Comparison of ENCODE assay signal across 24 cellular contexts in genomic region chr5:180990889-180991257, GRCh38. TPM values are rescaled to one million over a fixed set of nuclear protein-coding genes. Genes with fewer than 3 reads are reported as not detected.
A peak's percentile ranks its signal among the peaks of the same experiment; 100 is the strongest.
DNase-seq lines count a peak whose midpoint lies in the region; ATAC-seq and TF ChIP-seq lines count a peak whose summit lies in the region.
"Had no signal": no experiment of that assay in that cellular context is flagged by ENCODE, and none has a peak within 500 bp of the region (broad histone marks: within the 10 kb centered on the region; RNA-seq: fewer than 3 reads in every experiment).

No MANE protein-coding gene starts in this region.

- H3K4me3 ChIP-seq in OCI-LY7 (ENCODE audit: low read depth, low read length, poor library complexity, severe bottlenecking), result no peak overlapping the region
- H3K4me3 ChIP-seq in mucosa of descending colon, result no peak overlapping the region
- H3K4me3 ChIP-seq in dorsolateral prefrontal cortex, result no peak overlapping the region
- H3K4me3 ChIP-seq: A549, BLaER1, PC-9 had no signal

- H3K36me3 Mint-ChIP-seq in stimulated activated memory B cell treated with anti-CD40 and anti-IgM and Interleukin-4, amounts not matched to agents 10 μg/mL and 1 μg/mL and 100 μg/mL, for 72 hours, result no peaks in the 10 kb centered on the region
- H3K36me3 Mint-ChIP-seq in stimulated activated naive B cell treated with anti-CD40 and anti-IgM and Interleukin-4, amounts not matched to agents 10 μg/mL and 1 μg/mL and 100 μg/mL, for 72 hours, result peaks cover 0 to 7% of the 10 kb centered on the region in 2 donors

- H3K4me1 Mint-ChIP-seq in stimulated activated memory B cell treated with anti-CD40 and anti-IgM and Interleukin-4, amounts not matched to agents 10 μg/mL and 1 μg/mL and 100 μg/mL, for 72 hours, result no peaks in the 10 kb centered on the region
- H3K4me1 Mint-ChIP-seq in stimulated activated naive B cell treated with anti-CD40 and anti-IgM and Interleukin-4, amounts not matched to agents 10 μg/mL and 1 μg/mL and 100 μg/mL, for 72 hours, result no peaks in the 10 kb centered on the region
- H3K4me1 Mint-ChIP-seq: CD4-positive, alpha-beta memory T cell had no signal

- no peak overlapping the region for H3K4me3 Mint-ChIP-seq in stimulated activated memory B cell treated with anti-CD40 and anti-IgM and Interleukin-4, amounts not matched to agents 10 μg/mL and 1 μg/mL and 100 μg/mL, for 72 hours
- no peak overlapping the region for H3K4me3 Mint-ChIP-seq in stimulated activated naive B cell treated with anti-CD40 and anti-IgM and Interleukin-4, amounts not matched to agents 10 μg/mL and 1 μg/mL and 100 μg/mL, for 72 hours
- H3K4me3 Mint-ChIP-seq: CD4-positive, alpha-beta memory T cell had no signal

- H3K27ac ChIP-seq in OCI-LY7 (ENCODE audit: low read depth, low read length, poor library complexity, severe bottlenecking), result no peak overlapping the region
- no peak overlapping the region for H3K27ac ChIP-seq in dorsolateral prefrontal cortex
- H3K27ac ChIP-seq: A549, BLaER1, PC-9 had no signal

- peaks cover 0 to 31% (median 0%) of the 10 kb centered on the region in 45 donors for H3K27me3 ChIP-seq in dorsolateral prefrontal cortex
- H3K27me3 ChIP-seq: BLaER1 had no signal

- no peaks in the 10 kb centered on the region for H3K27me3 Mint-ChIP-seq in stimulated activated memory B cell treated with anti-CD40 and anti-IgM and Interleukin-4, amounts not matched to agents 10 μg/mL and 1 μg/mL and 100 μg/mL, for 72 hours
- peaks cover 20 to 21% of the 10 kb centered on the region in 2 donors for H3K27me3 Mint-ChIP-seq in stimulated activated naive B cell treated with anti-CD40 and anti-IgM and Interleukin-4, amounts not matched to agents 10 μg/mL and 1 μg/mL and 100 μg/mL, for 72 hours

- H3K9me3 Mint-ChIP-seq in stimulated activated memory B cell treated with anti-CD40 and anti-IgM and Interleukin-4, amounts not matched to agents 10 μg/mL and 1 μg/mL and 100 μg/mL, for 72 hours, result peaks cover 5% of the 10 kb centered on the region
- peaks cover 4 to 12% of the 10 kb centered on the region in 2 donors for H3K9me3 Mint-ChIP-seq in stimulated activated naive B cell treated with anti-CD40 and anti-IgM and Interleukin-4, amounts not matched to agents 10 μg/mL and 1 μg/mL and 100 μg/mL, for 72 hours

- TF ChIP-seq CTCF in OCI-LY7 (conservative IDR thresholded peaks at IDR 0.05; ENCODE audit: low read length), result no peak
- no peak for TF ChIP-seq CTCF in mucosa of descending colon (IDR thresholded peaks at IDR 0.05)
- no peak for TF ChIP-seq CTCF in dorsolateral prefrontal cortex (IDR thresholded peaks at IDR 0.05 in 54 of 56, conservative IDR thresholded peaks at IDR 0.05 in 2 of 56; ENCODE audit: low read depth in 1 of 56, partially characterized antibody in 56 of 56)

- peak; percentile 28 for ATAC-seq in GM18867 (IDR thresholded peaks at IDR 0.05; ENCODE audit: unreplicated experiment)
- ATAC-seq in mucosa of descending colon, result peak; percentile 45
- ATAC-seq in stimulated activated memory B cell treated with anti-CD40 and anti-IgM and Interleukin-4, amounts not matched to agents 10 μg/mL and 1 μg/mL and 100 μg/mL, for 72 hours, result no peak
- ATAC-seq in GM21515 (IDR thresholded peaks at IDR 0.05; ENCODE audit: unreplicated experiment), result no peak
- ATAC-seq in stimulated activated naive B cell treated with anti-CD40 and anti-IgM and Interleukin-4, amounts not matched to agents 10 μg/mL and 1 μg/mL and 100 μg/mL, for 72 hours (replicated peaks), result no peak
- ATAC-seq: A549, HCT116 had no signal

- H2AFZ ChIP-seq in OCI-LY7 (ENCODE audit: low read length), result peak overlapping the region; percentile 54; the same call in 1 of the 2 replicates
- H2AFZ ChIP-seq: PC-9 had no signal

- peak overlapping the region; percentile 17 for H3K27ac Mint-ChIP-seq in stimulated activated memory B cell treated with anti-CD40 and anti-IgM and Interleukin-4, amounts not matched to agents 10 μg/mL and 1 μg/mL and 100 μg/mL, for 72 hours
- H3K27ac Mint-ChIP-seq in stimulated activated naive B cell treated with anti-CD40 and anti-IgM and Interleukin-4, amounts not matched to agents 10 μg/mL and 1 μg/mL and 100 μg/mL, for 72 hours, result no peak overlapping the region

- H3K4me1 ChIP-seq in OCI-LY7 (ENCODE audit: insufficient read depth, low read length, poor library complexity, severe bottlenecking) (peaks cover 5% of the 10 kb centered on the region), mucosa of descending colon (ENCODE audit: low read depth) (no peaks in the 10 kb centered on the region)
- H3K4me1 ChIP-seq: A549, Caco-2 had no signal

- DNase-seq in OCI-LY7 (ENCODE audit: low spot score) (no peak), mucosa of descending colon (peak in 2 of 3 donors; percentile 46 to 54), dorsolateral prefrontal cortex (no peak)
- DNase-seq in stimulated activated naive B cell treated with anti-CD40 and anti-IgM and Interleukin-4, amounts not matched to agents 10 μg/mL and 1 μg/mL and 100 μg/mL, for 72 hours, result no peak
- DNase-seq: Caco-2; CD4-positive, alpha-beta memory T cell; DMS153; KG1; NCI-H1092; NCI-H1436; NCI-H2081; NCI-H446 treated with DMSO at 0.1 percent for 48 hours; NCI-H526 treated with DMSO at 0.1 percent for 48 hours; PC-9; SIG-M5; SK-N-SH had no signal

- intact Hi-C loops in OCI-LY7 (cut with micrococcal nuclease; ENCODE audit: unreplicated experiment) (loop anchor here (5.0 kb wide), 1 partner anchor 61 kb away; no protein-coding TSS in a partner anchor), mucosa of descending colon (cut with DNase I, micrococcal nuclease) (no loop called here), dorsolateral prefrontal cortex (cut with DNase I) (no loop called here)

- POLR2A ChIA-PET in OCI-LY7 (lab: Charles Lee), result interaction anchor here (1.1 kb wide), 1 partner anchor 16 kb away, joined by 3 read pairs; no protein-coding TSS in a partner anchor

- H3K9me2 ChIP-seq in OCI-LY7 (ENCODE audit: insufficient read depth, low read length), result no peaks in the 10 kb centered on the region
- H3K9me2 ChIP-seq: SK-N-SH had no signal

- BruUV-seq in OCI-LY7 (replicated peaks; lab: Mats Ljungman, UMichigan), result no TSS peak

- CTCF ChIA-PET in OCI-LY7 (lab: Charles Lee; ENCODE audit: unreplicated experiment), result no interaction called here

- peak overlapping the region; percentile 53; the same call in 1 of the 2 replicates for H3K4me2 ChIP-seq in OCI-LY7 (ENCODE audit: low read length)
- H3K4me2 ChIP-seq: A549, BLaER1, PC-9 had no signal

- H3K79me2 ChIP-seq in OCI-LY7 (ENCODE audit: insufficient read depth, low read depth, low read length), result no peaks in the 10 kb centered on the region

- H3K36me3 ChIP-seq in OCI-LY7 (ENCODE audit: insufficient read depth, low read length) (no peaks in the 10 kb centered on the region), mucosa of descending colon (ENCODE audit: low read depth) (no peaks in the 10 kb centered on the region)
- H3K36me3 ChIP-seq: BLaER1 had no signal

- H3K9me3 ChIP-seq in OCI-LY7 (ENCODE audit: low read length) (no peaks in the 10 kb centered on the region), mucosa of descending colon (no peaks in the 10 kb centered on the region)
- H3K9me3 ChIP-seq: Caco-2, SK-N-SH had no signal

- no peaks in the 10 kb centered on the region for H4K20me1 ChIP-seq in OCI-LY7 (ENCODE audit: insufficient read depth, low read length)
- H4K20me1 ChIP-seq: BLaER1 had no signal

RNA-seq across cellular contexts. Expression of gene BTNL3, which starts 2.2 kb away (rescaled TPM):
- not detected in 2 replicates for total RNA-seq in OCI-LY7 (2014; rRNA removed; shearing (Covaris generic))
- total RNA-seq in OCI-LY7 (2022) (not detected in 2 replicates), mucosa of descending colon (10 to 100 TPM; 38.4 to 62.2 (median 46.5) TPM), dorsolateral prefrontal cortex (under 1 TPM in 8 of 120 experiments, not detected in 112; 0.18 to 0.43 (median 0.28) TPM)
- total RNA-seq: Caco-2; CD4-positive, alpha-beta memory T cell; Daoy; H1; PC-9 had no signal

RNA-seq across cellular contexts. Expression of gene BTNL9, which starts 49.2 kb away (rescaled TPM):
- 162 and 188 TPM in 2 replicates for total RNA-seq in OCI-LY7 (2014; rRNA removed; shearing (Covaris generic))
- total RNA-seq in OCI-LY7 (2022) (219 and 232 TPM in 2 replicates), mucosa of descending colon (10 to 100 TPM in 1 of 3 donors, 1 to 10 TPM in 2; 1.2 to 12.7 (median 3.2) TPM), dorsolateral prefrontal cortex (10 to 100 TPM in 112 of 120 experiments, 1 to 10 TPM in 8; 5.6 to 47.1 (median 19.9) TPM)
- total RNA-seq: CD4-positive, alpha-beta memory T cell; PC-9 had no signal

Comparison
In these comparisons a context has a peak if more than half of its experiments do, and no peak if none do; other contexts are left out.
1. ATAC-seq: peak in GM18867 (single experiment) and mucosa of descending colon (single experiment); none in stimulated activated memory B cell treated with anti-CD40 and anti-IgM and Interleukin-4, amounts not matched to agents 10 μg/mL and 1 μg/mL and 100 μg/mL, for 72 hours (single experiment), GM21515 (single experiment) and stimulated activated naive B cell treated with anti-CD40 and anti-IgM and Interleukin-4, amounts not matched to agents 10 μg/mL and 1 μg/mL and 100 μg/mL, for 72 hours (0 of 2).
2. DNase-seq: peak in mucosa of descending colon (2 of 3); none in OCI-LY7 (single experiment), dorsolateral prefrontal cortex (0 of 10) and stimulated activated naive B cell treated with anti-CD40 and anti-IgM and Interleukin-4, amounts not matched to agents 10 μg/mL and 1 μg/mL and 100 μg/mL, for 72 hours (single experiment).
3. RNA of gene BTNL3, which starts 2.2 kb away (total RNA-seq): 38.4 to 62.2 TPM in mucosa of descending colon; not detected in OCI-LY7 and 0.18 to 0.43 TPM in dorsolateral prefrontal cortex; every median in the first group is over 10 times any median in the second.